Comparison of ENCODE assay signal across 8 cellular contexts in the genomic region with DNA sequence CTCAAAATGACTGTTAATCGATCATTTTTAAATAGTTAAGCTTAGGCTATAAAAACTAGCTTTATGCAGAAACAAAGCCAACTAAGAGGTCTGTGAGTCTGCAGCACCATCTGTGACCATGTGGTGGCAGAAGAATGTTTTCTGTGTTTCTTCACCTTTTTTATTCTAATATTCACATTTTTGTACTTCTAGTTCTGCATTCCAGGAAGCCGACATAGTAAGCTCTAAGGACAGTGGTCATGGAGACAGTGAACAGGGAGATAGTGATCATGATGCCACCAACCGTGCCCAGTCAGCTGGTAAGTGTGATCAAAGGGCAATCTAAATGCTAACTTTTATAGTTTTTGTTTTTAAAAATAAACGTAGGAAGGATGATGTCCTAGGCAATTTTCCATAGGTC. TPM values are rescaled to one million over a fixed set of nuclear protein-coding genes. Genes with fewer than 3 reads are reported as not detected.
A peak's percentile ranks its signal among the peaks of the same experiment; 100 is the strongest.
DNase-seq lines count a peak whose midpoint lies in the region; ATAC-seq and TF ChIP-seq lines count a peak whose summit lies in the region.

No MANE protein-coding gene starts in this region.

- H3K4me1 Mint-ChIP-seq in activated CD8-positive, alpha-beta T cell treated with anti-CD3 and anti-CD28 coated beads for 36 hours (ENCODE audit: low read depth) = peaks cover 8% of the 10 kb centered on the region
- H3K4me1 Mint-ChIP-seq in activated CD8-positive, alpha-beta T cell treated with anti-CD3 and anti-CD28 coated beads, Interleukin-2, amount 10 ng/mL, durations not matched to agents 7 days and 5 days (ENCODE audit: low read depth) = peaks cover 3% of the 10 kb centered on the region

- H3K27ac Mint-ChIP-seq in activated CD8-positive, alpha-beta T cell treated with anti-CD3 and anti-CD28 coated beads for 36 hours = no peak overlapping the region
- H3K27ac Mint-ChIP-seq in activated CD8-positive, alpha-beta T cell treated with anti-CD3 and anti-CD28 coated beads, Interleukin-2, amount 10 ng/mL, durations not matched to agents 7 days and 5 days = no peak overlapping the region

- DNase-seq in activated CD8-positive, alpha-beta T cell treated with anti-CD3 and anti-CD28 coated beads for 36 hours = peak; percentile 4
- no peak for DNase-seq in activated CD8-positive, alpha-beta T cell treated with anti-CD3 and anti-CD28 coated beads, Interleukin-2, amount 10 ng/mL, durations not matched to agents 7 days and 5 days
- DNase-seq in PC-9 = no peak
- peak; percentile 47 for DNase-seq in fibroblast of mammary gland (ENCODE audit: low read depth)
- DNase-seq in thyroid gland = peak in 1 of 2 donors; percentile 5
- DNase-seq in effector CD8-positive, alpha-beta T cell (lab: John Stamatoyannopoulos, UW) = no peak
- DNase-seq in stimulated activated CD4-positive, alpha-beta T cell treated with anti-CD3 and anti-CD28 coated beads, Interleukin-4, amount 100 ng/mL, for 1 hour = no peak

- no peak overlapping the region for H3K4me2 ChIP-seq in PC-9

- no peaks in the 10 kb centered on the region for H3K9me2 ChIP-seq in PC-9 (ENCODE audit: insufficient read depth)

- no peaks in the 10 kb centered on the region for H3K4me1 ChIP-seq in PC-9 (replicated peaks; ENCODE audit: insufficient read depth)
- peaks cover 20 to 32% of the 10 kb centered on the region in 2 donors for H3K4me1 ChIP-seq in thyroid gland

- H3K36me3 ChIP-seq in PC-9 (ENCODE audit: low read depth) (no peaks in the 10 kb centered on the region), thyroid gland (no peaks in the 10 kb centered on the region)

- TF ChIP-seq CTCF in activated CD8-positive, alpha-beta T cell treated with anti-CD3 and anti-CD28 coated beads for 36 hours (IDR thresholded peaks at IDR 0.05) = peak; percentile 18
- TF ChIP-seq CTCF in PC-9 (conservative IDR thresholded peaks at IDR 0.05) (peak; percentile 57), fibroblast of mammary gland (conservative IDR thresholded peaks at IDR 0.05; ENCODE audit: control insufficient read depth, insufficient read depth, low read depth, low read length) (peak; percentile 66), thyroid gland (IDR thresholded peaks at IDR 0.05) (peak in 4 of 6 experiments; percentile 18 to 56 (median 40))

- H3K27me3 ChIP-seq in PC-9 (ENCODE audit: insufficient read depth, low read depth) (no peaks in the 10 kb centered on the region), thyroid gland (peaks cover 12% of the 10 kb centered on the region)

- no peak overlapping the region for H3K27ac ChIP-seq in PC-9
- no peak overlapping the region for H3K27ac ChIP-seq in thyroid gland

- H3K27me3 Mint-ChIP-seq in activated CD8-positive, alpha-beta T cell treated with anti-CD3 and anti-CD28 coated beads for 36 hours = peaks cover 34% of the 10 kb centered on the region
- peaks cover 38% of the 10 kb centered on the region for H3K27me3 Mint-ChIP-seq in activated CD8-positive, alpha-beta T cell treated with anti-CD3 and anti-CD28 coated beads, Interleukin-2, amount 10 ng/mL, durations not matched to agents 7 days and 5 days (ENCODE audit: low read depth)

- no peak for ATAC-seq in activated CD8-positive, alpha-beta T cell treated with anti-CD3 and anti-CD28 coated beads for 36 hours
- ATAC-seq in activated CD8-positive, alpha-beta T cell treated with anti-CD3 and anti-CD28 coated beads, Interleukin-2, amount 10 ng/mL, durations not matched to agents 7 days and 5 days = no peak
- ATAC-seq in GM19023 (IDR thresholded peaks at IDR 0.05; ENCODE audit: unreplicated experiment) = no peak

- H3K79me2 ChIP-seq in PC-9 (ENCODE audit: low read depth) = no peaks in the 10 kb centered on the region

- no TSS peak for BruUV-seq in PC-9 (replicated peaks; lab: Mats Ljungman, UMichigan)

- H4K20me1 ChIP-seq in PC-9 (ENCODE audit: insufficient read depth) = no peaks in the 10 kb centered on the region

- H3K4me3 ChIP-seq in PC-9 = no peak overlapping the region
- H3K4me3 ChIP-seq in fibroblast of mammary gland (ENCODE audit: control insufficient read depth, low read depth, low read length) = no peak overlapping the region
- no peak overlapping the region for H3K4me3 ChIP-seq in thyroid gland (replicated peaks in 1 of 3)

- WGBS in thyroid gland, 2 donors = 23 to 26% methylated on average over 4 of the region's 4 CpGs

- H3F3A ChIP-seq in PC-9 (ENCODE audit: insufficient read depth, low read depth) = no peaks in the 10 kb centered on the region

- POLR2A ChIA-PET in activated CD8-positive, alpha-beta T cell treated with anti-CD3 and anti-CD28 coated beads for 36 hours (lab: Charles Lee) = no interaction called here
- POLR2A ChIA-PET in activated CD8-positive, alpha-beta T cell treated with anti-CD3 and anti-CD28 coated beads, Interleukin-2, amount 10 ng/mL, durations not matched to agents 7 days and 5 days (lab: Charles Lee) = no interaction called here
- POLR2A ChIA-PET in PC-9 (lab: Charles Lee; ENCODE audit: unreplicated experiment) = no interaction called here

- CTCF ChIA-PET in activated CD8-positive, alpha-beta T cell treated with anti-CD3 and anti-CD28 coated beads for 36 hours (lab: Charles Lee) = interaction anchor here (0.9 to 1.3 kb wide), 2 partner anchors 14 to 26 kb away, joined by 3 to 6 read pairs; no protein-coding TSS in a partner anchor
- CTCF ChIA-PET in activated CD8-positive, alpha-beta T cell treated with anti-CD3 and anti-CD28 coated beads, Interleukin-2, amount 10 ng/mL, durations not matched to agents 7 days and 5 days (lab: Charles Lee) = interaction anchor here (0.6 kb wide), 1 partner anchor 14 kb away, joined by 3 read pairs; no protein-coding TSS in a partner anchor
- CTCF ChIA-PET in PC-9 (lab: Charles Lee) = interaction anchor here (0.8 to 1.1 kb wide), 2 partner anchors 684 to 1221 kb away, joined by 3 to 5 read pairs; no protein-coding TSS in a partner anchor

- no peak overlapping the region for H2AFZ ChIP-seq in PC-9

- TF ChIP-seq POLR2A in thyroid gland (IDR thresholded peaks at IDR 0.05) = no peak

- H3K9me3 ChIP-seq in PC-9 (ENCODE audit: insufficient read depth, low read depth) (no peaks in the 10 kb centered on the region), thyroid gland (no peaks in the 10 kb centered on the region)

- no peak overlapping the region for H3K4me3 Mint-ChIP-seq in activated CD8-positive, alpha-beta T cell treated with anti-CD3 and anti-CD28 coated beads for 36 hours
- H3K4me3 Mint-ChIP-seq in activated CD8-positive, alpha-beta T cell treated with anti-CD3 and anti-CD28 coated beads, Interleukin-2, amount 10 ng/mL, durations not matched to agents 7 days and 5 days = no peak overlapping the region

- H3K9me3 Mint-ChIP-seq in activated CD8-positive, alpha-beta T cell treated with anti-CD3 and anti-CD28 coated beads for 36 hours = peaks cover 2% of the 10 kb centered on the region
- H3K9me3 Mint-ChIP-seq in activated CD8-positive, alpha-beta T cell treated with anti-CD3 and anti-CD28 coated beads, Interleukin-2, amount 10 ng/mL, durations not matched to agents 7 days and 5 days (ENCODE audit: insufficient read depth) = no peaks in the 10 kb centered on the region

- H3K36me3 Mint-ChIP-seq in activated CD8-positive, alpha-beta T cell treated with anti-CD3 and anti-CD28 coated beads for 36 hours (ENCODE audit: low read depth) = no peaks in the 10 kb centered on the region
- peaks cover 4% of the 10 kb centered on the region for H3K36me3 Mint-ChIP-seq in activated CD8-positive, alpha-beta T cell treated with anti-CD3 and anti-CD28 coated beads, Interleukin-2, amount 10 ng/mL, durations not matched to agents 7 days and 5 days (ENCODE audit: low read depth)

- intact Hi-C loops in activated CD8-positive, alpha-beta T cell treated with anti-CD3 and anti-CD28 coated beads for 36 hours (cut with micrococcal nuclease) = no loop called here
- intact Hi-C loops in PC-9 (cut with micrococcal nuclease; ENCODE audit: unreplicated experiment) (no loop called here), thyroid gland (cut with DNase I) (no loop called here)

RNA-seq across cellular contexts. Expression of gene PCDH10, which starts 5.6 kb away (rescaled TPM):
- total RNA-seq in activated CD8-positive, alpha-beta T cell treated with anti-CD3 and anti-CD28 coated beads for 36 hours = not detected
- not detected for total RNA-seq in activated CD8-positive, alpha-beta T cell treated with anti-CD3 and anti-CD28 coated beads, Interleukin-2, amount 10 ng/mL, durations not matched to agents 7 days and 5 days
- total RNA-seq in PC-9 (2021) = not detected in 2 replicates
- total RNA-seq in thyroid gland = 1 to 10 TPM in 1 of 4 donors, under 1 TPM in 3; 0.13 to 1.5 (median 0.50) TPM

Comparison
In these comparisons a context has a peak if more than half of its experiments do, and no peak if none do; other contexts are left out.
1. DNase-seq: peak in activated CD8-positive, alpha-beta T cell treated with anti-CD3 and anti-CD28 coated beads for 36 hours (single experiment) and fibroblast of mammary gland (single experiment); none in activated CD8-positive, alpha-beta T cell treated with anti-CD3 and anti-CD28 coated beads, Interleukin-2, amount 10 ng/mL, durations not matched to agents 7 days and 5 days (single experiment), PC-9 (0 of 2), effector CD8-positive, alpha-beta T cell (single experiment) and stimulated activated CD4-positive, alpha-beta T cell treated with anti-CD3 and anti-CD28 coated beads, Interleukin-4, amount 100 ng/mL, for 1 hour (single experiment).
2. Peak in every context shown above with its lines, with median percentiles within 50 percentile points of each other: CTCF ChIP-seq.